ENCODE assay signal across 11 cellular contexts in genomic region chr2:60926751-60927568, GRCh38. TPM values are rescaled to one million over a fixed set of nuclear protein-coding genes. Genes with fewer than 3 reads are reported as not detected.
DNase-seq lines count a peak whose midpoint lies in the region; FAIRE-seq and TF ChIP-seq lines count a peak whose summit lies in the region.
"Had no signal": no experiment of that assay in that cellular context is flagged by ENCODE, and none has a peak within 500 bp of the region (broad histone marks: within the 10 kb centered on the region; RNA-seq: fewer than 3 reads in every experiment).

No MANE protein-coding gene starts in this region.

- POLR2A ChIA-PET in RWPE1 (lab: Yijun Ruan, JAX; ENCODE audit: low non-redundant PET): no interaction called here

- TF ChIP-seq POLR2A in breast epithelium (IDR thresholded peaks at IDR 0.05): no peak

- H3K4me3 ChIP-seq in fibroblast of mammary gland (ENCODE audit: control insufficient read depth, low read depth, low read length): no peak overlapping the region
- peak overlapping the region; percentile 56 to 59 for H3K4me3 ChIP-seq in neutrophil (ENCODE audit: low read depth in 1 of 2, low read length in 1 of 2)
- H3K4me3 ChIP-seq in Karpas-422 (ENCODE audit: low read length): no peak overlapping the region
- H3K4me3 ChIP-seq in breast epithelium: no peak overlapping the region

- intact Hi-C loops in breast epithelium (cut with DNase I; ENCODE audit: low total_unique reads): loop anchor here (1.0 kb wide), 1 partner anchor 17 kb away; no protein-coding TSS in a partner anchor

- no peaks in the 10 kb centered on the region for H3K9me2 ChIP-seq in Karpas-422 (replicated peaks; ENCODE audit: insufficient read depth, low read length)

- TF ChIP-seq CTCF in fibroblast of mammary gland (conservative IDR thresholded peaks at IDR 0.05; ENCODE audit: control insufficient read depth, insufficient read depth, low read depth, low read length): no peak
- TF ChIP-seq CTCF in neutrophil (IDR thresholded peaks at IDR 0.05): peak; percentile 18
- no peak for TF ChIP-seq CTCF in RWPE1 (conservative IDR thresholded peaks at IDR 0.05; ENCODE audit: low read depth)
- TF ChIP-seq CTCF in breast epithelium (IDR thresholded peaks at IDR 0.05): no peak

- DNase-seq in GF-D8 (lab: John Stamatoyannopoulos, UW): peak; percentile 81
- peak; percentile 55 for DNase-seq in OCI-M1 (lab: John Stamatoyannopoulos, UW)
- peak; percentile 41 for DNase-seq in fibroblast of mammary gland (ENCODE audit: low read depth)
- DNase-seq in RCC 7860 (ENCODE audit: low spot score): no peak
- DNase-seq in RWPE1 (ENCODE audit: low spot score): no peak
- no peak for DNase-seq in Karpas-422
- no peak for DNase-seq in breast epithelium (ENCODE audit: low spot score in 2 of 2)
- DNase-seq: cortex of kidney, retina had no signal

- no peaks in the 10 kb centered on the region for H4K20me1 ChIP-seq in Karpas-422 (ENCODE audit: insufficient read depth, low read depth, low read length)

- peaks cover 31% of the 10 kb centered on the region for H3K79me2 ChIP-seq in Karpas-422 (ENCODE audit: low read length)

- no peak overlapping the region for H2AFZ ChIP-seq in Karpas-422 (ENCODE audit: low read length)

- no peaks in the 10 kb centered on the region for H3K9me3 ChIP-seq in neutrophil
- H3K9me3 ChIP-seq in Karpas-422 (ENCODE audit: low read length): peaks cover 6% of the 10 kb centered on the region
- no peaks in the 10 kb centered on the region for H3K9me3 ChIP-seq in breast epithelium

- H3K36me3 ChIP-seq in neutrophil (peaks cover 15% of the 10 kb centered on the region), Karpas-422 (ENCODE audit: insufficient read depth, low read length) (peaks cover 71% of the 10 kb centered on the region), breast epithelium (no peaks in the 10 kb centered on the region)

- H3K27me3 ChIP-seq in neutrophil (no peaks in the 10 kb centered on the region), Karpas-422 (ENCODE audit: low read length) (no peaks in the 10 kb centered on the region), breast epithelium (no peaks in the 10 kb centered on the region)

- H3K4me1 ChIP-seq in neutrophil (ENCODE audit: control insufficient read depth in 1 of 2, insufficient read depth in 1 of 2, low read depth in 1 of 2, low read length in 1 of 2) (peaks cover 51 to 54% of the 10 kb centered on the region in 2 experiments), Karpas-422 (ENCODE audit: low read length) (no peaks in the 10 kb centered on the region), breast epithelium (no peaks in the 10 kb centered on the region)

- no peak for FAIRE-seq in RCC 7860 (lab: Jason Lieb, UNC)
- FAIRE-seq: keratinocyte had no signal

- no peak overlapping the region for H3K9ac ChIP-seq in Karpas-422 (ENCODE audit: low read length)

- no peak overlapping the region for H3K4me2 ChIP-seq in Karpas-422 (ENCODE audit: low read depth, low read length, poor library complexity, severe bottlenecking)

- CTCF ChIA-PET in RWPE1 (lab: Yijun Ruan, JAX): no interaction called here

- H3K27ac ChIP-seq in neutrophil (peak overlapping the region; percentile 93), RWPE1 (no peak overlapping the region), Karpas-422 (ENCODE audit: low read length) (no peak overlapping the region), breast epithelium (peak overlapping the region in 1 of 2 donors; percentile 52)

RNA-seq across cellular contexts. Expression of gene REL, which starts 45.6 kb away (rescaled TPM):
- total RNA-seq in Karpas-422 (2014; rRNA removed; shearing (Covaris generic); ENCODE audit: low replicate concordance): 34.6 and 57.0 TPM in 2 replicates
- 10 to 100 TPM; 17.0 to 49.0 (median 21.1) TPM for total RNA-seq in breast epithelium

Comparison
In these comparisons a context has a peak if more than half of its experiments do, and no peak if none do; other contexts are left out.
1. DNase-seq: peak in GF-D8 (single experiment), OCI-M1 (single experiment) and fibroblast of mammary gland (single experiment); none in RCC 7860 (single experiment), RWPE1 (single experiment), Karpas-422 (single experiment) and breast epithelium (0 of 2).
2. H3K4me3 ChIP-seq: peak in neutrophil (2 of 2); none in fibroblast of mammary gland (single experiment), Karpas-422 (single experiment) and breast epithelium (0 of 3).